8 cellular contexts compared by ENCODE assay signal in the genomic region with DNA sequence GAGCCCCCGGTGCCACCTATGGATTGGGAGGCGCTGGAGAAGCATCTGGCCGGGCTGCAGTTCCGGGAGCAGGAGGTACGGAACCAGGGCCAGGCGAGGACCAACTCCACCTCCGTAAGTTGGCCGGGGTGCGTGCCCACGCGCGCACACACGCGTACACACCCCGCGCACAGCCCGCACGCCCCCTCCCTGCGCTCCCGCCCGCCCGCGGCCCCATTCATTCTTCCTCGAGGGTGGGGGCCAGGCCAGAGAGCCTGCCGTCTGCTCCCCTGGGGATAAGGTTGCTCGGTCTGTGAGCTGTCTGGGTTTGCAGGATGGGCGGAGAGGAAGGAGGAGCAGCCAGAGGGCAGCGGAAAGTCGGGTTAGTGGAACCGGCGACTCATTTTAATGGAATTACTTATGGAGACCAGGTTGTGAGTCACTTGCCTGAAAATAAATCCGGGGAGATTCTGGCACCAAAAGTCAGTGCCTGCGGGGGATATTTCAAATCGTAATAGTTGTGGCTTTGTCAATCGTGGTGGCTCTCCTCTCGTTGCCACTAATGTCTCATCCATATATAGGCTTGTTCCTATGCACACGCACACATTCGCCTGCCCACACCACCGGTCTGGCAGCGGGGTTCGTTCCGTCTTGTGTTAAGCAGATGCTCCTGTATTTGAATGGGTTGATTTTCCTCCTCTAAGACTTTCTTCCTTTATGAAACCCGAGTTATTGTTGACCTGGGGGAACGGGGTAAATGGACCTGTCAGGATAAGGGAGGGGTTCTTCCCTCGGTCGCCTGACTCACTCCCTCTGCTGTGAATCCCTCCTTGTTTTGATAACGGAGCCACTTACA.
DNase-seq lines count a peak whose midpoint lies in the region; ATAC-seq and TF ChIP-seq lines count a peak whose summit lies in the region.

No MANE protein-coding gene starts in this region.

- H3K4me3 Mint-ChIP-seq in activated naive CD4-positive, alpha-beta T cell treated with anti-CD3 and anti-CD28 coated beads, Interleukin-2, amount 10 ng/mL, durations not matched to agents 7 days and 5 days, result peak overlapping the region; percentile 62

- peak overlapping the region; percentile 43 for H3K27ac Mint-ChIP-seq in activated naive CD4-positive, alpha-beta T cell treated with anti-CD3 and anti-CD28 coated beads, Interleukin-2, amount 10 ng/mL, durations not matched to agents 7 days and 5 days

- no peaks in the 10 kb centered on the region for H3K9me3 ChIP-seq in heart left ventricle
- H3K9me3 ChIP-seq in osteoblast (ENCODE audit: low read depth, low read length), result no peaks in the 10 kb centered on the region

- CTCF ChIA-PET in activated naive CD4-positive, alpha-beta T cell treated with anti-CD3 and anti-CD28 coated beads, Interleukin-2, amount 10 ng/mL, durations not matched to agents 7 days and 5 days (lab: Charles Lee), result no interaction called here

- H4K20me1 ChIP-seq in osteoblast (ENCODE audit: insufficient read depth, low read length), result peaks cover 12% of the 10 kb centered on the region

- TF ChIP-seq POLR2A in heart left ventricle (IDR thresholded peaks at IDR 0.05), result peak in 1 of 2 donors; percentile 37

- H3K36me3 Mint-ChIP-seq in activated naive CD4-positive, alpha-beta T cell treated with anti-CD3 and anti-CD28 coated beads, Interleukin-2, amount 10 ng/mL, durations not matched to agents 7 days and 5 days, result peaks cover 4% of the 10 kb centered on the region

- H3K27me3 ChIP-seq in heart left ventricle (peaks cover 0 to 16% (median 0%) of the 10 kb centered on the region in 9 donors), osteoblast (ENCODE audit: insufficient read depth, low read length) (no peaks in the 10 kb centered on the region)

- peak overlapping the region; percentile 83 for H3K4me2 ChIP-seq in osteoblast (ENCODE audit: insufficient read depth, low read length)

- H3K4me1 ChIP-seq in heart left ventricle (peaks cover 0 to 63% (median 36%) of the 10 kb centered on the region in 12 donors), osteoblast (ENCODE audit: insufficient read depth, low read length) (peaks cover 34% of the 10 kb centered on the region)

- H3K36me3 ChIP-seq in heart left ventricle (peaks cover 0 to 5% (median 0%) of the 10 kb centered on the region in 9 donors), osteoblast (ENCODE audit: insufficient read depth, low read length) (peaks cover 3% of the 10 kb centered on the region)

- H3K79me2 ChIP-seq in osteoblast (ENCODE audit: insufficient read depth, low read length), result peaks cover 45% of the 10 kb centered on the region

- H3K4me1 Mint-ChIP-seq in activated naive CD4-positive, alpha-beta T cell treated with anti-CD3 and anti-CD28 coated beads, Interleukin-2, amount 10 ng/mL, durations not matched to agents 7 days and 5 days, result peaks cover 18% of the 10 kb centered on the region

- H3K27ac ChIP-seq in heart left ventricle (peak overlapping the region; percentile 91 to 100 (median 98)), osteoblast (ENCODE audit: low read depth, low read length) (peak overlapping the region; percentile 99)

- intact Hi-C loops in heart left ventricle (cut with DNase I), result loop anchor here in 8 of 10 donors (2.0 to 10.0 kb wide), 11 partner anchors 30 to 150 kb away; no protein-coding TSS in a partner anchor

- peak overlapping the region; percentile 57 to 96 (median 84) for H3K4me3 ChIP-seq in heart left ventricle
- H3K4me3 ChIP-seq in osteoblast (ENCODE audit: insufficient read depth, low read length), result peak overlapping the region; percentile 92

- ATAC-seq in heart left ventricle (peak; percentile 28 to 73 (median 60)), GM19395 (IDR thresholded peaks at IDR 0.05; ENCODE audit: unreplicated experiment) (no peak)

- WGBS in heart left ventricle, 4 donors, result 0 to 1% (median 1%) methylated on average over 23 to 47 of the region's 47 CpGs

- H3K27me3 Mint-ChIP-seq in activated naive CD4-positive, alpha-beta T cell treated with anti-CD3 and anti-CD28 coated beads, Interleukin-2, amount 10 ng/mL, durations not matched to agents 7 days and 5 days, result peaks cover 80% of the 10 kb centered on the region

- peak overlapping the region; percentile 61 for H2AFZ ChIP-seq in osteoblast (ENCODE audit: low read length)

- no peak for DNase-seq in activated naive CD4-positive, alpha-beta T cell treated with anti-CD3 and anti-CD28 coated beads, Interleukin-2, amount 10 ng/mL, durations not matched to agents 7 days and 5 days
- DNase-seq in activated naive CD4-positive, alpha-beta T cell (lab: John Stamatoyannopoulos, UW), result no peak
- DNase-seq in NCI-H2227 treated with DMSO at 0.1 percent for 48 hours (lab: John Stamatoyannopoulos, UW), result peak; percentile 33
- DNase-seq in amygdala (lab: John Stamatoyannopoulos, UW), result peak in 36 of 56 donors; percentile 16 to 76 (median 52)
- DNase-seq in heart left ventricle, result peak; percentile 82 to 93 (median 88)
- peak; percentile 99 for DNase-seq in osteoblast (ENCODE audit: insufficient read length, low spot score, missing footprints)
- DNase-seq in NCI-H2029 (lab: John Stamatoyannopoulos, UW), result no peak

- H3K9me3 Mint-ChIP-seq in activated naive CD4-positive, alpha-beta T cell treated with anti-CD3 and anti-CD28 coated beads, Interleukin-2, amount 10 ng/mL, durations not matched to agents 7 days and 5 days, result no peaks in the 10 kb centered on the region

- TF ChIP-seq CTCF in heart left ventricle (IDR thresholded peaks at IDR 0.05) (peak in 1 of 12 donors; percentile 31), osteoblast (IDR thresholded peaks at IDR 0.05; ENCODE audit: extremely low read depth, low read depth, low read length) (no peak)

Comparison
In these comparisons a context has a peak if more than half of its experiments do, and no peak if none do; other contexts are left out.
1. DNase-seq: peak in NCI-H2227 treated with DMSO at 0.1 percent for 48 hours (single experiment), amygdala (36 of 56), heart left ventricle (5 of 5) and osteoblast (single experiment); none in activated naive CD4-positive, alpha-beta T cell treated with anti-CD3 and anti-CD28 coated beads, Interleukin-2, amount 10 ng/mL, durations not matched to agents 7 days and 5 days (single experiment), activated naive CD4-positive, alpha-beta T cell (0 of 4) and NCI-H2029 (single experiment).